1 cellular context compared by ENCODE assay signal in genomic region chr9:123470121-123470851, GRCh38.
TF ChIP-seq lines count a peak whose summit lies in the region.

No MANE protein-coding gene starts in this region.

TF ChIP-seq in HepG2, 621 proteins besides CTCF, POLR2A, EP300 and RAD21 (continued from another document and continues in another):
- TF ChIP-seq ZBTB7B (CRISPR knock-in tag; IDR thresholded peaks at IDR 0.05) (0 out of 2 replicates have a peak, but pooled peaks have one; percentile 28), FOXP4 (CRISPR knock-in tag; IDR thresholded peaks at IDR 0.05) (peak; percentile 76), NCOA5 (CRISPR knock-in tag; IDR thresholded peaks at IDR 0.05) (no peak), ZNF713 (CRISPR knock-in tag; IDR thresholded peaks at IDR 0.05) (no peak), MEIS1 (CRISPR knock-in tag; IDR thresholded peaks at IDR 0.05; ENCODE audit: borderline replicate concordance) (peak; percentile 81; the same call in 1 of the 2 replicates), ZNF639 (CRISPR knock-in tag; conservative IDR thresholded peaks at IDR 0.05) (0 out of 2 replicates have a peak, but pooled peaks have one; percentile 43), NFKB2 (CRISPR knock-in tag; IDR thresholded peaks at IDR 0.05; ENCODE audit: borderline replicate concordance) (peak; percentile 46; the same call in 1 of the 2 replicates), ISL2 (CRISPR knock-in tag; IDR thresholded peaks at IDR 0.05) (no peak), SMC3 (IDR thresholded peaks at IDR 0.05; ENCODE audit: low read length) (peak; percentile 54), PRDM10 (CRISPR knock-in tag; IDR thresholded peaks at IDR 0.05; ENCODE audit: low read depth) (peak; percentile 55), ZBTB38 (CRISPR knock-in tag; IDR thresholded peaks at IDR 0.05) (peak; percentile 72), MED8 (CRISPR knock-in tag; IDR thresholded peaks at IDR 0.05; ENCODE audit: insufficient replicate concordance) (peak; percentile 49), NFE2L2 (IDR thresholded peaks at IDR 0.05; ENCODE audit: low read length) (no peak), MIER2 (CRISPR knock-in tag; IDR thresholded peaks at IDR 0.05) (no peak; the same call in 1 of the 2 replicates), CEBPG (CRISPR knock-in tag; IDR thresholded peaks at IDR 0.05) (peak; percentile 98), ZSCAN12 (CRISPR knock-in tag; IDR thresholded peaks at IDR 0.05) (no peak), IKZF1 (IDR thresholded peaks at IDR 0.05) (no peak), ZNF224 (CRISPR knock-in tag; IDR thresholded peaks at IDR 0.05) (peak; percentile 77; the same call in 1 of the 2 replicates), YEATS2 (CRISPR knock-in tag; IDR thresholded peaks at IDR 0.05; ENCODE audit: borderline replicate concordance) (peak; percentile 73; the same call in 1 of the 2 replicates), MXI1 (IDR thresholded peaks at IDR 0.05; ENCODE audit: borderline replicate concordance, low read depth, low read length) (peak; percentile 89; the same call in 2 of the 3 replicates), ZNF180 (CRISPR knock-in tag; IDR thresholded peaks at IDR 0.05; ENCODE audit: borderline replicate concordance, low read depth) (no peak), CBX5 (CRISPR knock-in tag; IDR thresholded peaks at IDR 0.05; ENCODE audit: borderline replicate concordance) (peak; percentile 42; the same call in 1 of the 2 replicates), MAF1 (CRISPR knock-in tag; IDR thresholded peaks at IDR 0.05; ENCODE audit: borderline replicate concordance) (no peak), ARID4A (CRISPR knock-in tag; IDR thresholded peaks at IDR 0.05; ENCODE audit: borderline replicate concordance) (peak; percentile 65; the same call in 1 of the 2 replicates), SALL2 (CRISPR knock-in tag; IDR thresholded peaks at IDR 0.05) (no peak), TIGD3 (CRISPR knock-in tag; IDR thresholded peaks at IDR 0.05; ENCODE audit: borderline replicate concordance) (no peak), ZNF883 (CRISPR knock-in tag; IDR thresholded peaks at IDR 0.05; ENCODE audit: not compliant biosample characterization) (no peak), MEIS2 (CRISPR knock-in tag; IDR thresholded peaks at IDR 0.05) (peak; percentile 75), ZNF317 (CRISPR knock-in tag; IDR thresholded peaks at IDR 0.05) (peak; percentile 75; the same call in 1 of the 2 replicates), SPEN (CRISPR knock-in tag; IDR thresholded peaks at IDR 0.05; ENCODE audit: low read depth) (0 out of 2 replicates have a peak, but pooled peaks have one; percentile 35), RFX5 (IDR thresholded peaks at IDR 0.05; ENCODE audit: low read depth, low read length) (0 out of 2 replicates have a peak, but pooled peaks have one; percentile 33), XBP1 (CRISPR knock-in tag; IDR thresholded peaks at IDR 0.05) (0 out of 2 replicates have a peak, but pooled peaks have one; percentile 73), ZNF878 (CRISPR knock-in tag; IDR thresholded peaks at IDR 0.05) (peak; percentile 71; the same call in 1 of the 2 replicates), PHF5A (CRISPR knock-in tag; IDR thresholded peaks at IDR 0.05; ENCODE audit: low read depth, unreplicated experiment) (no peak), ZNF784 (CRISPR knock-in tag; IDR thresholded peaks at IDR 0.05; ENCODE audit: borderline replicate concordance) (no peak), NCOA2 (CRISPR knock-in tag; IDR thresholded peaks at IDR 0.05) (peak; percentile 84), NFATC3 (CRISPR knock-in tag; IDR thresholded peaks at IDR 0.05) (no peak), ELF3 (CRISPR knock-in tag; IDR thresholded peaks at IDR 0.05) (peak; percentile 97), TP53 (CRISPR knock-in tag; conservative IDR thresholded peaks at IDR 0.05) (no peak), ZFY (CRISPR knock-in tag; IDR thresholded peaks at IDR 0.05) (peak; percentile 61; the same call in 1 of the 2 replicates), MED13 (CRISPR knock-in tag; IDR thresholded peaks at IDR 0.05) (0 out of 2 replicates have a peak, but pooled peaks have one; percentile 32), SKI (IDR thresholded peaks at IDR 0.05; ENCODE audit: partially characterized antibody) (no peak), SOX5 (CRISPR knock-in tag; IDR thresholded peaks at IDR 0.05; ENCODE audit: borderline replicate concordance) (peak; percentile 84), ZNF431 (CRISPR knock-in tag; IDR thresholded peaks at IDR 0.05; ENCODE audit: borderline replicate concordance, low read depth) (no peak)
- TF ChIP-seq, protein P1, sequence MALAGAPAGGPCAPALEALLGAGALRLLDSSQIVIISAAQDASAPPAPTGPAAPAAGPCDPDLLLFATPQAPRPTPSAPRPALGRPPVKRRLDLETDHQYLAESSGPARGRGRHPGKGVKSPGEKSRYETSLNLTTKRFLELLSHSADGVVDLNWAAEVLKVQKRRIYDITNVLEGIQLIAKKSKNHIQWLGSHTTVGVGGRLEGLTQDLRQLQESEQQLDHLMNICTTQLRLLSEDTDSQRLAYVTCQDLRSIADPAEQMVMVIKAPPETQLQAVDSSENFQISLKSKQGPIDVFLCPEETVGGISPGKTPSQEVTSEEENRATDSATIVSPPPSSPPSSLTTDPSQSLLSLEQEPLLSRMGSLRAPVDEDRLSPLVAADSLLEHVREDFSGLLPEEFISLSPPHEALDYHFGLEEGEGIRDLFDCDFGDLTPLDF (CRISPR knock-in tag; IDR thresholded peaks at IDR 0.05), result 0 out of 2 replicates have a peak, but pooled peaks have one; percentile 20
- TF ChIP-seq, protein P2, sequence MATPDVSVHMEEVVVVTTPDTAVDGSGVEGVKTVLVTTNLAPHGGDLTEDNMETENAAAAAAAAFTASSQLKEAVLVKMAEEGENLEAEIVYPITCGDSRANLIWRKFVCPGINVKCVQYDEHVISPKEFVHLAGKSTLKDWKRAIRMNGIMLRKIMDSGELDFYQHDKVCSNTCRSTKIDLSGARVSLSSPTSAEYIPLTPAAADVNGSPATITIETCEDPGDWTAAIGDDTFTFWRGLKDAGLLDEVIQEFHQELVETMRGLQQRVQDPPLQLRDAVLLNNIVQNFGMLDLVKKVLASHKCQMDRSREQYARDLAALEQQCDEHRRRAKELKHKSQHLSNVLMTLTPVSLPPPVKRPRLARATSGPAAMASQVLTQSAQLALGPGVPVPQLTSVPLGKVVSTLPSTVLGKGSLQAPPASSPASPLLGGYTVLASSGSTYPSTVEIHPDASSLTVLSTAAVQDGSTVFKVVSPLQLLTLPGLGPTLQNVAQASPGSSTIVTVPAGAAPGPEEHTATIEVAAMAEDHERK (CRISPR knock-in tag; IDR thresholded peaks at IDR 0.05; ENCODE audit: low read depth), result no peak; the same call in 1 of the 2 replicates
- TF ChIP-seq, protein P3, sequence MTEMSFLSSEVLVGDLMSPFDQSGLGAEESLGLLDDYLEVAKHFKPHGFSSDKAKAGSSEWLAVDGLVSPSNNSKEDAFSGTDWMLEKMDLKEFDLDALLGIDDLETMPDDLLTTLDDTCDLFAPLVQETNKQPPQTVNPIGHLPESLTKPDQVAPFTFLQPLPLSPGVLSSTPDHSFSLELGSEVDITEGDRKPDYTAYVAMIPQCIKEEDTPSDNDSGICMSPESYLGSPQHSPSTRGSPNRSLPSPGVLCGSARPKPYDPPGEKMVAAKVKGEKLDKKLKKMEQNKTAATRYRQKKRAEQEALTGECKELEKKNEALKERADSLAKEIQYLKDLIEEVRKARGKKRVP (CRISPR knock-in tag; IDR thresholded peaks at IDR 0.05), result peak in 1 of 2 experiments; percentile 98; a peak in 2 of 4 replicates
